Comparison of ENCODE assay signal across 11 cellular contexts in the genomic region with DNA sequence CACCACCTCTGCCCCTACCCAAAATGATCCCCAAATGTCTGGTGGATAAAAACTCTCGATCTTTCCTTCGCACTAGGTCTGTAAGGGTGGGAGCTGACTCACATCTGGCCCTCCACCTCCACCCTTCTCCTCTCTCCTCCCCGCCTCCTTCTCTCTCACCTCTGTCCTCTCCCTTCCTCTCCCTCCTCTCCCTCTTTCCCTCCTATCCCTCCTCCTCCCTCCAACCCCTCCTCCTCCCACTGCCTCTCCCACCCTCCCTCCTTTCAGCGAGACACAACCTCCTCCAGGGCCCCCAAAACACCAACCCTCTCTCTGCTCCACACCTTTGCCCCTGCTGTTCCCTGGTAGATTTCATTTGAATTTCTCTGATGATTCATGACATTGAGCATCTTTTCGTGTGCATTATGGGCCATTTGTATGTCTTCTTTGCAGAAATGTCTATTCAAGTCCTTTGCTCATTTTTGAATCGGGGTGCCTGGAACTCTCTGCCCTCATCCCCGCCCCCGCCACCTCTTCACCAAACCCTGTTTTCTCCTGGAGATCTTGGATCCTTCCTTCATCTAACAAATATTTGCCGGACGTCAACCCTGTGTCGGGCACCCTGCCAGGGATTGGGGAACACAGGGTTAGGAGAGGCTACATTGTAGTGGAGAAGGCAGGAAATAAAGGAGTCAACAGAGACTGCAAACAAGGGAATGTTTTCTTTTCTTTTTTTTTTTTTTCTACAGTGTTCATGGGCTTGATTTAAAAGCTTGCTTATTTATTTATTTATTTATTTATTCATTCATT. TPM values are rescaled to one million over a fixed set of nuclear protein-coding genes. Genes with fewer than 3 reads are reported as not detected.
A peak's percentile ranks its signal among the peaks of the same experiment; 100 is the strongest.
DNase-seq lines count a peak whose midpoint lies in the region; ATAC-seq and TF ChIP-seq lines count a peak whose summit lies in the region.
"Had no signal": no experiment of that assay in that cellular context is flagged by ENCODE, and none has a peak within 500 bp of the region (broad histone marks: within the 10 kb centered on the region; RNA-seq: fewer than 3 reads in every experiment).

No MANE protein-coding gene starts in this region.

- H2AFZ ChIP-seq in neuronal stem cell (ENCODE audit: low read length): peak overlapping the region; percentile 75

- no peak overlapping the region for H3K4me3 ChIP-seq in BLaER1
- no peak overlapping the region for H3K4me3 ChIP-seq in esophagus muscularis mucosa
- no peak overlapping the region for H3K4me3 ChIP-seq in neuronal stem cell (ENCODE audit: low read length in 2 of 2)

- 61% methylated on average over 11 of the region's 11 CpGs for WGBS in esophagus muscularis mucosa
- WGBS in neuronal stem cell (ENCODE audit: extremely low coverage in 2 of 2, insufficient read length in 2 of 2, insufficient replicate concordance in 1 of 2), 2 donors: no CpG with 5 or more reads among the region's 11 CpGs

- H3K27ac ChIP-seq in BLaER1: peak overlapping the region; percentile 61; the same call in 1 of the 2 replicates
- H3K27ac ChIP-seq in esophagus muscularis mucosa (replicated peaks in 1 of 4): peak overlapping the region; percentile 14 to 50 (median 44)
- H3K27ac ChIP-seq in neuronal stem cell (replicated peaks; ENCODE audit: low read length): no peak overlapping the region

- ATAC-seq in HG03139 (IDR thresholded peaks at IDR 0.05; ENCODE audit: unreplicated experiment) (no peak), HG02870 (IDR thresholded peaks at IDR 0.05; ENCODE audit: unreplicated experiment) (no peak)

- H3K9me3 ChIP-seq in BLaER1 (no peaks in the 10 kb centered on the region), esophagus muscularis mucosa (no peaks in the 10 kb centered on the region), neuronal stem cell (replicated peaks in 1 of 2; ENCODE audit: control insufficient read depth in 2 of 2, insufficient read depth in 1 of 2, low read depth in 1 of 2, low read length in 2 of 2) (peaks cover 0 to 2% of the 10 kb centered on the region in 2 donors)

- no peak for TF ChIP-seq EP300 in esophagus muscularis mucosa (IDR thresholded peaks at IDR 0.05)

- peak overlapping the region; percentile 39 for H2BK5ac ChIP-seq in neuronal stem cell (ENCODE audit: low read length)

- no peaks in the 10 kb centered on the region for H3K27me3 ChIP-seq in BLaER1
- no peaks in the 10 kb centered on the region for H3K27me3 ChIP-seq in esophagus muscularis mucosa
- peaks cover 0 to 2% (median 0%) of the 10 kb centered on the region in 3 experiments for H3K27me3 ChIP-seq in neuronal stem cell (ENCODE audit: control insufficient read depth in 3 of 3, insufficient read depth in 3 of 3, low read depth in 1 of 3, low read length in 3 of 3)

- no peak overlapping the region for H2AK5ac ChIP-seq in neuronal stem cell (ENCODE audit: low read depth, low read length)

- H3K4me1 ChIP-seq in BLaER1: peaks cover 79% of the 10 kb centered on the region
- peaks cover 7 to 20% (median 13%) of the 10 kb centered on the region in 4 donors for H3K4me1 ChIP-seq in esophagus muscularis mucosa
- H3K4me1 ChIP-seq in neuronal stem cell (ENCODE audit: control insufficient read depth in 2 of 2, insufficient read depth in 1 of 2, low read depth in 1 of 2, low read length in 2 of 2): peaks cover 8 to 10% of the 10 kb centered on the region in 2 donors

- no peaks in the 10 kb centered on the region for H3K79me1 ChIP-seq in neuronal stem cell (ENCODE audit: low read depth, low read length)

- peak overlapping the region; percentile 85 for H3K18ac ChIP-seq in neuronal stem cell (ENCODE audit: low read length)

- H3K27ac Mint-ChIP-seq in activated T-helper 2 cell treated with anti-CD3 and anti-CD28 coated beads, Interferon-gamma antibody, Interleukin-2, Interleukin-4, amounts not matched to agents 10 μg/mL and 5 μg/mL and 100 μg/mL, durations not matched to agents 14 hours and 24 hours and 36 hours: no peak overlapping the region
- H3K27ac Mint-ChIP-seq: CD4-positive, alpha-beta T cell had no signal

- H3K4me3 Mint-ChIP-seq in activated T-helper 2 cell treated with anti-CD3 and anti-CD28 coated beads, Interferon-gamma antibody, Interleukin-2, Interleukin-4, amounts not matched to agents 10 μg/mL and 5 μg/mL and 100 μg/mL, durations not matched to agents 14 hours and 24 hours and 36 hours (ENCODE audit: low read depth): no peak overlapping the region
- H3K4me3 Mint-ChIP-seq: CD4-positive, alpha-beta T cell; central memory CD8-positive, alpha-beta T cell had no signal

- no peaks in the 10 kb centered on the region for H3K36me3 ChIP-seq in BLaER1
- no peaks in the 10 kb centered on the region for H3K36me3 ChIP-seq in esophagus muscularis mucosa
- no peaks in the 10 kb centered on the region for H3K36me3 ChIP-seq in neuronal stem cell (replicated peaks in 1 of 2; ENCODE audit: control insufficient read depth in 2 of 2, insufficient read depth in 2 of 2, low read length in 2 of 2)

- no peaks in the 10 kb centered on the region for H4K20me1 ChIP-seq in BLaER1

- H2BK120ac ChIP-seq in neuronal stem cell (ENCODE audit: low read depth, low read length): no peak overlapping the region

- DNase-seq in NCI-H510A treated with DMSO at 0.1 percent for 48 hours (lab: John Stamatoyannopoulos, UW) (peak; percentile 49), esophagus muscularis mucosa (ENCODE audit: extremely low spot score) (no peak), neuronal stem cell (ENCODE audit: low spot score) (no peak)
- no peak for DNase-seq in activated T-helper 2 cell treated with anti-CD3 and anti-CD28 coated beads, Interferon-gamma antibody, Interleukin-2, Interleukin-4, amounts not matched to agents 10 μg/mL and 5 μg/mL and 100 μg/mL, durations not matched to agents 14 hours and 24 hours and 36 hours (ENCODE audit: low spot score)
- no peak for DNase-seq in activated CD8-positive, alpha-beta memory T cell treated with anti-CD3 and anti-CD28 coated beads for 24 hours
- DNase-seq: CD4-positive, alpha-beta T cell; NCI-H526 treated with DMSO at 0.1 percent for 48 hours had no signal

- H3K4ac ChIP-seq in neuronal stem cell (ENCODE audit: low read length): no peak overlapping the region

- peak overlapping the region; percentile 38 for H3K14ac ChIP-seq in neuronal stem cell (ENCODE audit: low read length)

- no peak overlapping the region for H3K23ac ChIP-seq in neuronal stem cell (ENCODE audit: low read depth, low read length, poor library complexity)

- H3K4me2 ChIP-seq in BLaER1 (peak overlapping the region; percentile 78), neuronal stem cell (ENCODE audit: insufficient read depth, low read length, poor library complexity, severe bottlenecking) (peak overlapping the region; percentile 11)

- TF ChIP-seq CTCF in esophagus muscularis mucosa (IDR thresholded peaks at IDR 0.05): no peak

- H3K27me3 Mint-ChIP-seq in activated T-helper 2 cell treated with anti-CD3 and anti-CD28 coated beads, Interferon-gamma antibody, Interleukin-2, Interleukin-4, amounts not matched to agents 10 μg/mL and 5 μg/mL and 100 μg/mL, durations not matched to agents 14 hours and 24 hours and 36 hours (ENCODE audit: low read depth): no peaks in the 10 kb centered on the region
- H3K27me3 Mint-ChIP-seq: CD4-positive, alpha-beta T cell; central memory CD8-positive, alpha-beta T cell had no signal

- H2BK15ac ChIP-seq in neuronal stem cell (ENCODE audit: low read length): no peak overlapping the region

- no peaks in the 10 kb centered on the region for H3K4me1 Mint-ChIP-seq in activated T-helper 2 cell treated with anti-CD3 and anti-CD28 coated beads, Interferon-gamma antibody, Interleukin-2, Interleukin-4, amounts not matched to agents 10 μg/mL and 5 μg/mL and 100 μg/mL, durations not matched to agents 14 hours and 24 hours and 36 hours (ENCODE audit: low read depth)
- H3K4me1 Mint-ChIP-seq: central memory CD8-positive, alpha-beta T cell had no signal

- intact Hi-C loops in esophagus muscularis mucosa (cut with DNase I): no loop called here
- intact Hi-C loops in activated T-helper 2 cell treated with anti-CD3 and anti-CD28 coated beads, Interferon-gamma antibody, Interleukin-2, Interleukin-4, amounts not matched to agents 10 μg/mL and 5 μg/mL and 100 μg/mL, durations not matched to agents 14 hours and 24 hours and 36 hours (cut with micrococcal nuclease): no loop called here

- no peak for TF ChIP-seq POLR2A in esophagus muscularis mucosa (IDR thresholded peaks at IDR 0.05; ENCODE audit: low read depth)

- no peaks in the 10 kb centered on the region for H3K36me3 Mint-ChIP-seq in activated T-helper 2 cell treated with anti-CD3 and anti-CD28 coated beads, Interferon-gamma antibody, Interleukin-2, Interleukin-4, amounts not matched to agents 10 μg/mL and 5 μg/mL and 100 μg/mL, durations not matched to agents 14 hours and 24 hours and 36 hours (ENCODE audit: low read depth)

- H3K9ac ChIP-seq in BLaER1 (no peak overlapping the region), neuronal stem cell (ENCODE audit: low read depth, low read length, poor library complexity) (no peak overlapping the region)

- H3K9me3 Mint-ChIP-seq in activated T-helper 2 cell treated with anti-CD3 and anti-CD28 coated beads, Interferon-gamma antibody, Interleukin-2, Interleukin-4, amounts not matched to agents 10 μg/mL and 5 μg/mL and 100 μg/mL, durations not matched to agents 14 hours and 24 hours and 36 hours: no peaks in the 10 kb centered on the region
- H3K9me3 Mint-ChIP-seq: CD4-positive, alpha-beta T cell; central memory CD8-positive, alpha-beta T cell had no signal

- H4K8ac ChIP-seq in neuronal stem cell (ENCODE audit: low read depth, low read length): peak overlapping the region; percentile 4

- H4K91ac ChIP-seq in neuronal stem cell (ENCODE audit: low read depth, low read length, poor library complexity): no peak overlapping the region

- H2BK12ac ChIP-seq in neuronal stem cell (ENCODE audit: low read length): no peak overlapping the region

RNA-seq across cellular contexts. Expression of gene SLC1A5, which starts 25.4 kb away (rescaled TPM):
- 10 to 100 TPM; 42.8 to 93.6 (median 66.7) TPM for total RNA-seq in esophagus muscularis mucosa
- 54.5 TPM for polyA plus RNA-seq in neuronal stem cell (2013, experiment 1 of 2)
- 53.6 TPM for polyA plus RNA-seq in neuronal stem cell (2013, experiment 2 of 2)
- 203 and 208 TPM in 2 replicates for total RNA-seq in activated T-helper 2 cell treated with anti-CD3 and anti-CD28 coated beads, Interferon-gamma antibody, Interleukin-2, Interleukin-4, amounts not matched to agents 10 μg/mL and 5 μg/mL and 100 μg/mL, durations not matched to agents 14 hours and 24 hours and 36 hours

RNA-seq across cellular contexts. Expression of gene AP2S1, which starts 36.9 kb away (rescaled TPM):
- 10 to 100 TPM; 63.5 to 88.9 (median 74.5) TPM for total RNA-seq in esophagus muscularis mucosa
- polyA plus RNA-seq in neuronal stem cell (2013, experiment 1 of 2): 133 TPM
- polyA plus RNA-seq in neuronal stem cell (2013, experiment 2 of 2): 137 TPM
- total RNA-seq in activated T-helper 2 cell treated with anti-CD3 and anti-CD28 coated beads, Interferon-gamma antibody, Interleukin-2, Interleukin-4, amounts not matched to agents 10 μg/mL and 5 μg/mL and 100 μg/mL, durations not matched to agents 14 hours and 24 hours and 36 hours: 94.0 and 102 TPM in 2 replicates

RNA-seq across cellular contexts. Expression of gene ARHGAP35, which starts 47.0 kb away (rescaled TPM):
- total RNA-seq in esophagus muscularis mucosa: 10 to 100 TPM; 49.7 to 94.5 (median 77.7) TPM
- 35.6 TPM for polyA plus RNA-seq in neuronal stem cell (2013, experiment 1 of 2)
- polyA plus RNA-seq in neuronal stem cell (2013, experiment 2 of 2): 37.6 TPM
- 25.5 and 28.5 TPM in 2 replicates for total RNA-seq in activated T-helper 2 cell treated with anti-CD3 and anti-CD28 coated beads, Interferon-gamma antibody, Interleukin-2, Interleukin-4, amounts not matched to agents 10 μg/mL and 5 μg/mL and 100 μg/mL, durations not matched to agents 14 hours and 24 hours and 36 hours
